19 cellular contexts compared by ENCODE assay signal in genomic region chr7:17807242-17807641, GRCh38.
"Had no signal": no experiment of that assay in that cellular context is flagged by ENCODE, and none has a peak within 500 bp of the region (broad histone marks: within the 10 kb centered on the region; RNA-seq: fewer than 3 reads in every experiment).

No MANE protein-coding gene starts in this region.

- H3K27me3 Mint-ChIP-seq: activated CD4-positive, alpha-beta T cell treated with anti-CD3 and anti-CD28 coated beads for 36 hours; activated naive CD8-positive, alpha-beta T cell treated with anti-CD3 and anti-CD28 coated beads, Interleukin-2, amount 50 U/mL, for 24 hours; effector memory CD8-positive, alpha-beta T cell; natural killer cell treated with Interleukin-12 subunit alpha and Interleukin-12 subunit beta and Interleukin-15 and Interleukin-18, amount 100 ng/mL, for 72 hours had no signal

- DNase-seq: activated CD4-positive, alpha-beta T cell treated with anti-CD3 and anti-CD28 coated beads for 36 hours; activated naive CD4-positive, alpha-beta T cell treated with anti-CD3 and anti-CD28 coated beads for 36 hours; activated naive CD8-positive, alpha-beta T cell treated with anti-CD3 and anti-CD28 coated beads, Interleukin-2, amount 50 U/mL, for 24 hours; activated T-cell treated with anti-CD3 and anti-CD28 coated beads for 4 hours; cerebellar nuclear complex; effector memory CD8-positive, alpha-beta T cell; foreskin melanocyte; occipital lobe; stimulated activated CD4-positive, alpha-beta T cell treated with anti-CD3 and anti-CD28 coated beads, Interleukin-15, amount 100 ng/mL, for 24 hours; stimulated activated CD4-positive, alpha-beta T cell treated with anti-CD3 and anti-CD28 coated beads, Interleukin-4, amount 100 ng/mL, for 1 hour; stimulated activated naive CD4-positive, alpha-beta T cell treated with Interleukin-2 at 50 U/mL for 16 hours; substantia nigra; T-helper 1 cell; transverse colon; WERI-Rb-1 had no signal

- ATAC-seq: activated CD4-positive, alpha-beta T cell treated with anti-CD3 and anti-CD28 coated beads for 36 hours; activated naive CD8-positive, alpha-beta T cell treated with anti-CD3 and anti-CD28 coated beads, Interleukin-2, amount 50 U/mL, for 24 hours; effector memory CD8-positive, alpha-beta T cell; heart left ventricle; natural killer cell treated with Interleukin-12 subunit alpha and Interleukin-12 subunit beta and Interleukin-15 and Interleukin-18, amount 100 ng/mL, for 72 hours; SK-N-SH treated with all-trans-retinoic acid at 6 μM for 48 hours had no signal

- H3K9me3 Mint-ChIP-seq: effector memory CD8-positive, alpha-beta T cell; natural killer cell treated with Interleukin-12 subunit alpha and Interleukin-12 subunit beta and Interleukin-15 and Interleukin-18, amount 100 ng/mL, for 72 hours had no signal

- H3K4me1 Mint-ChIP-seq: activated CD4-positive, alpha-beta T cell treated with anti-CD3 and anti-CD28 coated beads for 36 hours; activated naive CD8-positive, alpha-beta T cell treated with anti-CD3 and anti-CD28 coated beads, Interleukin-2, amount 50 U/mL, for 24 hours had no signal

- H3K27ac Mint-ChIP-seq: activated CD4-positive, alpha-beta T cell treated with anti-CD3 and anti-CD28 coated beads for 36 hours; activated naive CD4-positive, alpha-beta T cell treated with anti-CD3 and anti-CD28 coated beads for 36 hours; activated naive CD8-positive, alpha-beta T cell treated with anti-CD3 and anti-CD28 coated beads, Interleukin-2, amount 50 U/mL, for 24 hours; activated T-helper 2 cell treated with anti-CD3 and anti-CD28 coated beads, Interferon-gamma antibody, Interleukin-2, Interleukin-4, amounts not matched to agents 10 μg/mL and 5 μg/mL and 100 μg/mL, durations not matched to agents 14 hours and 24 hours and 36 hours; natural killer cell treated with Interleukin-12 subunit alpha and Interleukin-12 subunit beta and Interleukin-15 and Interleukin-18, amount 100 ng/mL, for 72 hours had no signal

- H3K4me3 Mint-ChIP-seq: activated CD4-positive, alpha-beta T cell treated with anti-CD3 and anti-CD28 coated beads for 36 hours; activated naive CD4-positive, alpha-beta T cell treated with anti-CD3 and anti-CD28 coated beads for 36 hours; activated naive CD8-positive, alpha-beta T cell treated with anti-CD3 and anti-CD28 coated beads, Interleukin-2, amount 50 U/mL, for 24 hours; effector memory CD8-positive, alpha-beta T cell; natural killer cell treated with Interleukin-12 subunit alpha and Interleukin-12 subunit beta and Interleukin-15 and Interleukin-18, amount 100 ng/mL, for 72 hours had no signal
